ENCODE assay signal across 16 cellular contexts in the genomic region with DNA sequence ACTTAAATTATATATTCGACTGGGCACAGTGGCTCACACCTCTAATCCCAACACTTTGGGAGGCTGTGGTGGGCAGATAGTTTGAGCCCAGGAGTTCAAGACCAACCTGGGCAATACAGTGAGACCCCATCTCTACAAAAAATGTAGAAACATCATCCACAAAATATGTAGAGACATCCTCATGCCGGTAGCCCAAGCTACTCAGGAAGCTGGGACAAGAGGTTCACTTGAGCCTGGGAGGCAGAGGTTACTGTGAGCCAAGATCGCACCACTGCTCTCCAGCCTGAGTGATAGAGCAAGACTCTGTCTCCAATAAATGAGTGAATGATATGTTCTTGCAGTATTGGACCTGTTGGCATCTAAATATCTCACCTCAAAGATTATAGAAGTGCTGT. TPM values are rescaled to one million over a fixed set of nuclear protein-coding genes. Genes with fewer than 3 reads are reported as not detected.
DNase-seq lines count a peak whose midpoint lies in the region; ATAC-seq and TF ChIP-seq lines count a peak whose summit lies in the region.
"Had no signal": no experiment of that assay in that cellular context is flagged by ENCODE, and none has a peak within 500 bp of the region (broad histone marks: within the 10 kb centered on the region; RNA-seq: fewer than 3 reads in every experiment).

No MANE protein-coding gene starts in this region.

- H3K4me1 Mint-ChIP-seq in activated naive CD8-positive, alpha-beta T cell treated with anti-CD3 and anti-CD28 coated beads, Interleukin-2, amount 50 U/mL, for 24 hours: peaks cover 15% of the 10 kb centered on the region
- H3K4me1 Mint-ChIP-seq: activated naive CD4-positive, alpha-beta T cell treated with anti-CD3 and anti-CD28 coated beads, Interleukin-2, amount 10 ng/mL, durations not matched to agents 7 days and 5 days; central memory CD8-positive, alpha-beta T cell had no signal

- no peak overlapping the region for H2AFZ ChIP-seq in fibroblast of lung (ENCODE audit: low read length)
- H2AFZ ChIP-seq in osteoblast (ENCODE audit: low read length): no peak overlapping the region

- H3K4me2 ChIP-seq in fibroblast of lung (ENCODE audit: extremely low read depth, insufficient read depth, low read length) (peak overlapping the region; percentile 21), osteoblast (ENCODE audit: insufficient read depth, low read length) (peak overlapping the region; percentile 53)

- H3K79me2 ChIP-seq in fibroblast of lung (ENCODE audit: control insufficient read depth, insufficient read depth, low read length) (no peaks in the 10 kb centered on the region), osteoblast (ENCODE audit: insufficient read depth, low read length) (no peaks in the 10 kb centered on the region)

- H3K27me3 ChIP-seq in SJSA1 (replicated peaks) (no peaks in the 10 kb centered on the region), fibroblast of lung (ENCODE audit: control insufficient read depth, insufficient read depth, low read length) (no peaks in the 10 kb centered on the region), osteoblast (ENCODE audit: insufficient read depth, low read length) (no peaks in the 10 kb centered on the region), uterus (no peaks in the 10 kb centered on the region)

- H3K27ac ChIP-seq in SJSA1 (peak overlapping the region; percentile 82), fibroblast of lung (ENCODE audit: insufficient read depth, low read length) (peak overlapping the region; percentile 80), osteoblast (ENCODE audit: low read depth, low read length) (peak overlapping the region; percentile 88), uterus (peak overlapping the region; percentile 58 to 69)
- H3K27ac ChIP-seq: C4-2B had no signal

- no peaks in the 10 kb centered on the region for H3K9me3 ChIP-seq in SJSA1 (replicated peaks)
- no peaks in the 10 kb centered on the region for H3K9me3 ChIP-seq in fibroblast of lung (ENCODE audit: control insufficient read depth, insufficient read depth, low read depth, low read length)
- no peaks in the 10 kb centered on the region for H3K9me3 ChIP-seq in osteoblast (ENCODE audit: low read depth, low read length)
- no peaks in the 10 kb centered on the region for H3K9me3 ChIP-seq in uterus

- no peaks in the 10 kb centered on the region for H3K36me3 ChIP-seq in SJSA1
- H3K36me3 ChIP-seq in fibroblast of lung (ENCODE audit: control insufficient read depth, insufficient read depth, low read length): no peaks in the 10 kb centered on the region
- no peaks in the 10 kb centered on the region for H3K36me3 ChIP-seq in osteoblast (ENCODE audit: insufficient read depth, low read length)
- H3K36me3 ChIP-seq in uterus: no peaks in the 10 kb centered on the region

- no peak overlapping the region for H3K4me3 ChIP-seq in SJSA1
- H3K4me3 ChIP-seq in fibroblast of lung (replicated peaks in 1 of 4; ENCODE audit: control extremely low read depth in 1 of 4, insufficient read depth in 1 of 4, low read depth in 3 of 4, low read length in 4 of 4): no peak overlapping the region
- no peak overlapping the region for H3K4me3 ChIP-seq in osteoblast (ENCODE audit: insufficient read depth, low read length)
- H3K4me3 ChIP-seq in uterus: no peak overlapping the region

- no peaks in the 10 kb centered on the region for H3K36me3 Mint-ChIP-seq in activated naive CD8-positive, alpha-beta T cell treated with anti-CD3 and anti-CD28 coated beads, Interleukin-2, amount 50 U/mL, for 24 hours (ENCODE audit: low read depth)
- H3K36me3 Mint-ChIP-seq: activated naive CD4-positive, alpha-beta T cell treated with anti-CD3 and anti-CD28 coated beads, Interleukin-2, amount 10 ng/mL, durations not matched to agents 7 days and 5 days had no signal

- H4K20me1 ChIP-seq in fibroblast of lung (ENCODE audit: control insufficient read depth, extremely low read depth, insufficient read depth, low read length): no peaks in the 10 kb centered on the region
- H4K20me1 ChIP-seq in osteoblast (ENCODE audit: insufficient read depth, low read length): no peaks in the 10 kb centered on the region

- DNase-seq in SJSA1 (ENCODE audit: low read depth in 1 of 2, low spot score in 2 of 2) (no peak), fibroblast of lung (ENCODE audit: low read depth in 2 of 2) (no peak), osteoblast (ENCODE audit: insufficient read length, low spot score, missing footprints) (no peak), uterus (no peak), RPMI8226 (no peak), COLO668 (lab: John Stamatoyannopoulos, UW; ENCODE audit: unreplicated experiment) (no peak)
- DNase-seq in activated naive CD8-positive, alpha-beta T cell treated with anti-CD3 and anti-CD28 coated beads, Interleukin-2, amount 50 U/mL, for 24 hours: no peak
- DNase-seq: activated CD4-positive, CD25-positive, alpha-beta regulatory T cell; activated CD8-positive, alpha-beta memory T cell treated with anti-CD3 and anti-CD28 coated beads, Interleukin-2, amount 50 U/mL, for 4 hours; activated naive CD4-positive, alpha-beta T cell treated with anti-CD3 and anti-CD28 coated beads, Interleukin-2, amount 10 ng/mL, durations not matched to agents 7 days and 5 days; left cardiac atrium; NCI-H146; NCI-H446 had no signal

- no peak for ATAC-seq in activated naive CD8-positive, alpha-beta T cell treated with anti-CD3 and anti-CD28 coated beads, Interleukin-2, amount 50 U/mL, for 24 hours

- H3K27me3 Mint-ChIP-seq in activated naive CD8-positive, alpha-beta T cell treated with anti-CD3 and anti-CD28 coated beads, Interleukin-2, amount 50 U/mL, for 24 hours: no peaks in the 10 kb centered on the region
- H3K27me3 Mint-ChIP-seq: activated naive CD4-positive, alpha-beta T cell treated with anti-CD3 and anti-CD28 coated beads, Interleukin-2, amount 10 ng/mL, durations not matched to agents 7 days and 5 days had no signal

- H3K27ac Mint-ChIP-seq in activated naive CD8-positive, alpha-beta T cell treated with anti-CD3 and anti-CD28 coated beads, Interleukin-2, amount 50 U/mL, for 24 hours: no peak overlapping the region
- H3K27ac Mint-ChIP-seq: activated naive CD4-positive, alpha-beta T cell treated with anti-CD3 and anti-CD28 coated beads, Interleukin-2, amount 10 ng/mL, durations not matched to agents 7 days and 5 days; T-helper 1 cell treated with Interleukin-12 subunit alpha and Interleukin-12 subunit beta and Interleukin-4 antibody, amounts not matched to agents 30 μg/mL and 1 μg/mL, for 36 hours had no signal

- peaks cover 73% of the 10 kb centered on the region for H3K4me1 ChIP-seq in SJSA1 (replicated peaks)
- peaks cover 42% of the 10 kb centered on the region for H3K4me1 ChIP-seq in fibroblast of lung (ENCODE audit: control insufficient read depth, extremely low read depth, insufficient read depth, low read length)
- peaks cover 49% of the 10 kb centered on the region for H3K4me1 ChIP-seq in osteoblast (ENCODE audit: insufficient read depth, low read length)
- H3K4me1 ChIP-seq in uterus: peaks cover 0 to 11% of the 10 kb centered on the region in 2 donors

- H3K9me3 Mint-ChIP-seq in activated naive CD8-positive, alpha-beta T cell treated with anti-CD3 and anti-CD28 coated beads, Interleukin-2, amount 50 U/mL, for 24 hours: no peaks in the 10 kb centered on the region
- H3K9me3 Mint-ChIP-seq: activated naive CD4-positive, alpha-beta T cell treated with anti-CD3 and anti-CD28 coated beads, Interleukin-2, amount 10 ng/mL, durations not matched to agents 7 days and 5 days; central memory CD8-positive, alpha-beta T cell had no signal

- intact Hi-C loops in uterus (cut with DNase I; ENCODE audit: low total_unique reads): no loop called here

- no peak overlapping the region for H3K9ac ChIP-seq in fibroblast of lung (ENCODE audit: insufficient read depth, low read length)

- H3K4me3 Mint-ChIP-seq in activated naive CD8-positive, alpha-beta T cell treated with anti-CD3 and anti-CD28 coated beads, Interleukin-2, amount 50 U/mL, for 24 hours: no peak overlapping the region
- H3K4me3 Mint-ChIP-seq: activated naive CD4-positive, alpha-beta T cell treated with anti-CD3 and anti-CD28 coated beads, Interleukin-2, amount 10 ng/mL, durations not matched to agents 7 days and 5 days; central memory CD8-positive, alpha-beta T cell; T-helper 1 cell treated with Interleukin-12 subunit alpha and Interleukin-12 subunit beta and Interleukin-4 antibody, amounts not matched to agents 30 μg/mL and 1 μg/mL, for 36 hours had no signal

- no peak for TF ChIP-seq POLR2A in uterus (IDR thresholded peaks at IDR 0.05)

- TF ChIP-seq CTCF in fibroblast of lung (conservative IDR thresholded peaks at IDR 0.05 in 1 of 2, IDR thresholded peaks at IDR 0.05 in 1 of 2; ENCODE audit: low read depth in 1 of 2, low read length in 2 of 2): no peak
- no peak for TF ChIP-seq CTCF in osteoblast (IDR thresholded peaks at IDR 0.05; ENCODE audit: extremely low read depth, low read depth, low read length)
- TF ChIP-seq CTCF in uterus (IDR thresholded peaks at IDR 0.05): no peak

RNA-seq across cellular contexts. Expression of a gene that starts 22.6 kb away (rescaled TPM):
- total RNA-seq in SJSA1 (2014; rRNA removed; shearing (Covaris generic)): 56.9 and 92.5 TPM in 2 replicates
- total RNA-seq in fibroblast of lung: 52.6 and 88.8 TPM in 2 replicates
- polyA plus RNA-seq in fibroblast of lung: 52.9 and 74.4 TPM in 2 replicates
- polyA plus RNA-seq in fibroblast of lung (2012): 54.7 and 86.1 TPM in 2 replicates
- polyA minus RNA-seq in fibroblast of lung (ENCODE audit: low replicate concordance): 200 and 269 TPM in 2 replicates
- total RNA-seq in osteoblast: 67.3 and 88.1 TPM in 2 replicates
- 100 to 1,000 TPM in 1 of 4 donors, 10 to 100 TPM in 3; 27.2 to 110 (median 47.5) TPM for total RNA-seq in uterus
